Comparison of ENCODE assay signal across 1 cellular context in the genomic region with DNA sequence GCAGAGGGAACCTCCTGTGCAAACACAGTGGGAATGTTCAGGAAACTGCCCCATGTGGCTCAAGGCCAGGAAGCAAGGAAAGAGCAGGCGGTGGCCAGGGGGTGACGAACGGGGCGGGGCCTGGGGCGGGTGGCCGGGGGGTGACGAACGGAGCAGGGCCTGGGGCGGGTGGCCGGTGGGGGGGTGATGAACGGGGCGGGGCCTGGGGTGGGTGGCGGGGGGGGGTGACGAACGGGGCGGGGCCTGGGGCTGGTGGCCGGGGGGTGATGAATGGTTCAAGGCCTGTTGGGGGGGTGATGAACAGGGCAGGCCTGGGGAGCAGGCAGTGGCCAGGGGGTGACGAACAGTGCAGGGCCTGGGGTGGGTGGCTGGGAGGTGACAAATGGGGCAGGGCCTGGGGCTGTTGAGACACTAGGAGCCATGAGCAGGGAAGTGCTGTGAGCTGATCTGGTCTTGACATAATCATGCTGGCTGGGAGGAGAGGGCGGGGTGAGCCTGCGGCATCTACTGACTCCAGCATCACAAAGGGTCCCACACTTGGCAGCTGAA.
TF ChIP-seq lines count a peak whose summit lies in the region.

No MANE protein-coding gene starts in this region.

TF ChIP-seq in GM23338, 12 proteins besides CTCF, POLR2A, EP300 and RAD21 (continued from another document):
- TF ChIP-seq, protein P1, sequence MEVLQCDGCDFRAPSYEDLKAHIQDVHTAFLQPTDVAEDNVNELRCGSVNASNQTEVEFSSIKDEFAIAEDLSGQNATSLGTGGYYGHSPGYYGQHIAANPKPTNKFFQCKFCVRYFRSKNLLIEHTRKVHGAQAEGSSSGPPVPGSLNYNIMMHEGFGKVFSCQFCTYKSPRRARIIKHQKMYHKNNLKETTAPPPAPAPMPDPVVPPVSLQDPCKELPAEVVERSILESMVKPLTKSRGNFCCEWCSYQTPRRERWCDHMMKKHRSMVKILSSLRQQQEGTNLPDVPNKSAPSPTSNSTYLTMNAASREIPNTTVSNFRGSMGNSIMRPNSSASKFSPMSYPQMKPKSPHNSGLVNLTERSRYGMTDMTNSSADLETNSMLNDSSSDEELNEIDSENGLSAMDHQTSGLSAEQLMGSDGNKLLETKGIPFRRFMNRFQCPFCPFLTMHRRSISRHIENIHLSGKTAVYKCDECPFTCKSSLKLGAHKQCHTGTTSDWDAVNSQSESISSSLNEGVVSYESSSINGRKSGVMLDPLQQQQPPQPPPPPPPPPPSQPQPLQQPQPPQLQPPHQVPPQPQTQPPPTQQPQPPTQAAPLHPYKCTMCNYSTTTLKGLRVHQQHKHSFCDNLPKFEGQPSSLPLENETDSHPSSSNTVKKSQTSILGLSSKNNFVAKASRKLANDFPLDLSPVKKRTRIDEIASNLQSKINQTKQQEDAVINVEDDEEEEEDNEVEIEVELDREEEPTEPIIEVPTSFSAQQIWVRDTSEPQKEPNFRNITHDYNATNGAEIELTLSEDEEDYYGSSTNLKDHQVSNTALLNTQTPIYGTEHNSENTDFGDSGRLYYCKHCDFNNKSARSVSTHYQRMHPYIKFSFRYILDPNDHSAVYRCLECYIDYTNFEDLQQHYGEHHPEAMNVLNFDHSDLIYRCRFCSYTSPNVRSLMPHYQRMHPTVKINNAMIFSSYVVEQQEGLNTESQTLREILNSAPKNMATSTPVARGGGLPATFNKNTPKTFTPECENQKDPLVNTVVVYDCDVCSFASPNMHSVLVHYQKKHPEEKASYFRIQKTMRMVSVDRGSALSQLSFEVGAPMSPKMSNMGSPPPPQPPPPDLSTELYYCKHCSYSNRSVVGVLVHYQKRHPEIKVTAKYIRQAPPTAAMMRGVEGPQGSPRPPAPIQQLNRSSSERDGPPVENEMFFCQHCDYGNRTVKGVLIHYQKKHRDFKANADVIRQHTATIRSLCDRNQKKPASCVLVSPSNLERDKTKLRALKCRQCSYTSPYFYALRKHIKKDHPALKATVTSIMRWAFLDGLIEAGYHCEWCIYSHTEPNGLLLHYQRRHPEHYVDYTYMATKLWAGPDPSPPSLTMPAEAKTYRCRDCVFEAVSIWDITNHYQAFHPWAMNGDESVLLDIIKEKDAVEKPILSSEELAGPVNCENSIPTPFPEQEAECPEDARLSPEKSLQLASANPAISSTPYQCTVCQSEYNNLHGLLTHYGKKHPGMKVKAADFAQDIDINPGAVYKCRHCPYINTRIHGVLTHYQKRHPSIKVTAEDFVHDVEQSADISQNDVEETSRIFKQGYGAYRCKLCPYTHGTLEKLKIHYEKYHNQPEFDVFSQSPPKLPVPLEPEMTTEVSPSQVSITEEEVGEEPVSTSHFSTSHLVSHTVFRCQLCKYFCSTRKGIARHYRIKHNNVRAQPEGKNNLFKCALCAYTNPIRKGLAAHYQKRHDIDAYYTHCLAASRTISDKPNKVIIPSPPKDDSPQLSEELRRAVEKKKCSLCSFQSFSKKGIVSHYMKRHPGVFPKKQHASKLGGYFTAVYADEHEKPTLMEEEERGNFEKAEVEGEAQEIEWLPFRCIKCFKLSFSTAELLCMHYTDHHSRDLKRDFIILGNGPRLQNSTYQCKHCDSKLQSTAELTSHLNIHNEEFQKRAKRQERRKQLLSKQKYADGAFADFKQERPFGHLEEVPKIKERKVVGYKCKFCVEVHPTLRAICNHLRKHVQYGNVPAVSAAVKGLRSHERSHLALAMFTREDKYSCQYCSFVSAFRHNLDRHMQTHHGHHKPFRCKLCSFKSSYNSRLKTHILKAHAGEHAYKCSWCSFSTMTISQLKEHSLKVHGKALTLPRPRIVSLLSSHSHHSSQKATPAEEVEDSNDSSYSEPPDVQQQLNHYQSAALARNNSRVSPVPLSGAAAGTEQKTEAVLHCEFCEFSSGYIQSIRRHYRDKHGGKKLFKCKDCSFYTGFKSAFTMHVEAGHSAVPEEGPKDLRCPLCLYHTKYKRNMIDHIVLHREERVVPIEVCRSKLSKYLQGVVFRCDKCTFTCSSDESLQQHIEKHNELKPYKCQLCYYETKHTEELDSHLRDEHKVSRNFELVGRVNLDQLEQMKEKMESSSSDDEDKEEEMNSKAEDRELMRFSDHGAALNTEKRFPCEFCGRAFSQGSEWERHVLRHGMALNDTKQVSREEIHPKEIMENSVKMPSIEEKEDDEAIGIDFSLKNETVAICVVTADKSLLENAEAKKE (CRISPR knock-in tag; IDR thresholded peaks at IDR 0.05), result no peak
- TF ChIP-seq JUNB (IDR thresholded peaks at IDR 0.05; ENCODE audit: unreplicated experiment) (no peak), ZNF331 (CRISPR knock-in tag; IDR thresholded peaks at IDR 0.05; ENCODE audit: low read depth) (no peak), NANOG (IDR thresholded peaks at IDR 0.05; ENCODE audit: borderline replicate concordance) (no peak), EZH2 (IDR thresholded peaks at IDR 0.05; ENCODE audit: low read depth, unreplicated experiment) (no peak), EZH2phosphoT487 (IDR thresholded peaks at IDR 0.05; ENCODE audit: unreplicated experiment) (no peak), POLR2AphosphoS5 (IDR thresholded peaks at IDR 0.05; ENCODE audit: low read depth) (no peak)
